In the genomic region with DNA sequence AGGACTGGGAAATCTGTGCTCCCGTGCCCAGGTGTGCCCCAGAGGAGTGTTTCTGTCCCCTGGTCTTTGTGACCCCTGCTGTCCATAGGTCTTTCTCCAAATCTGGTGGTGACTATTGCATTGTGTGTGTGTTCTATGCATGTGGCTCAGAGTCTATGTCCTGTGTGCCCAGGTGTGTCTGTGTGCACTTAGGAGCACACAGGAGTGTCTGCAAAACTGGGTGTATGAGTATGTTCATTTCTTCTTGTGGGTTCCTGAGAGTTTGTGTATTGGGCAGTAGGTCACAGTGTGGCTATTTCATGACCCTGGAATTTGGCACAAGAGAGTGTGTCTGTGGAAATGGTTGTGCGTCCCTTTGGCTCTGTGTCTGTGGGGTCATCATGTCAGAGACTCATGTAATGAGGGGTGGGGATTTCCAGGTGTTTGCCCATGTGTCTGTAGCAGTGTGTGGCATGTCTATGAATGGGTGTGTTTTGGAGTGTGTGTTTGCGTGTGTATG, we compare ENCODE assay signal across 35 cellular contexts. TPM values are rescaled to one million over a fixed set of nuclear protein-coding genes. Genes with fewer than 3 reads are reported as not detected.
DNase-seq lines count a peak whose midpoint lies in the region; ATAC-seq and TF ChIP-seq lines count a peak whose summit lies in the region.
"Had no signal": no experiment of that assay in that cellular context is flagged by ENCODE, and none has a peak within 500 bp of the region (broad histone marks: within the 10 kb centered on the region; RNA-seq: fewer than 3 reads in every experiment).

No MANE protein-coding gene starts in this region.

- ATAC-seq in GM21447 (IDR thresholded peaks at IDR 0.05; ENCODE audit: unreplicated experiment) = no peak
- ATAC-seq: A549, HCT116, left lung had no signal

- H3K4me1 ChIP-seq in iPS-15b (ENCODE audit: control insufficient read depth, insufficient read depth, low read length) (peaks cover 10% of the 10 kb centered on the region), spleen (peaks cover 15 to 85% (median 66%) of the 10 kb centered on the region in 6 donors), prostate gland (replicated peaks) (no peaks in the 10 kb centered on the region)
- H3K4me1 ChIP-seq: A549 had no signal

- TF ChIP-seq CTCF in spleen (IDR thresholded peaks at IDR 0.05 in 8 of 11, conservative IDR thresholded peaks at IDR 0.05 in 3 of 11) (no peak), prostate gland (IDR thresholded peaks at IDR 0.05) (no peak)

- H3K4me1 Mint-ChIP-seq in activated T-cell treated with anti-CD3 and anti-CD28 coated beads, Interleukin-2, amount 50 U/mL, for 24 hours (ENCODE audit: low read depth) = peaks cover 33% of the 10 kb centered on the region
- H3K4me1 Mint-ChIP-seq in activated T-helper 1 cell treated with anti-CD3 and anti-CD28 coated beads, Interleukin-12 subunit alpha, Interleukin-12 subunit beta, Interleukin-2, Interleukin-4 antibody, amounts not matched to agents 30 ng/mL and 10 ng/mL and 1 ng/mL, durations not matched to agents 14 hours and 24 hours and 36 hours (ENCODE audit: low read depth) = peaks cover 13% of the 10 kb centered on the region

- no peak overlapping the region for H3K27ac Mint-ChIP-seq in activated T-cell treated with anti-CD3 and anti-CD28 coated beads, Interleukin-2, amount 50 U/mL, for 24 hours
- H3K27ac Mint-ChIP-seq in activated T-helper 1 cell treated with anti-CD3 and anti-CD28 coated beads, Interleukin-12 subunit alpha, Interleukin-12 subunit beta, Interleukin-2, Interleukin-4 antibody, amounts not matched to agents 30 ng/mL and 10 ng/mL and 1 ng/mL, durations not matched to agents 14 hours and 24 hours and 36 hours = peak overlapping the region; percentile 5
- H3K27ac Mint-ChIP-seq: T-helper 1 cell treated with Interleukin-12 subunit alpha and Interleukin-12 subunit beta and Interleukin-4 antibody, amounts not matched to agents 30 μg/mL and 1 μg/mL, for 36 hours had no signal

- no peak for TF ChIP-seq POLR2A in spleen (IDR thresholded peaks at IDR 0.05)
- no peak for TF ChIP-seq POLR2A in prostate gland (IDR thresholded peaks at IDR 0.05)

- intact Hi-C loops in activated T-helper 1 cell treated with anti-CD3 and anti-CD28 coated beads, Interleukin-12 subunit alpha, Interleukin-12 subunit beta, Interleukin-2, Interleukin-4 antibody, amounts not matched to agents 30 ng/mL and 10 ng/mL and 1 ng/mL, durations not matched to agents 14 hours and 24 hours and 36 hours (cut with micrococcal nuclease) = no loop called here
- intact Hi-C loops in spleen (cut with DNase I; ENCODE audit: low total_unique reads) (no loop called here), prostate gland (cut with DNase I) (no loop called here)

- peak; percentile 22 for DNase-seq in activated T-cell treated with anti-CD3 and anti-CD28 coated beads, Interleukin-2, amount 50 U/mL, for 24 hours
- DNase-seq in activated T-cell treated with anti-CD3 and anti-CD28 coated beads, Interleukin-2, amount 50 U/mL, for 1 hour = no peak
- no peak for DNase-seq in activated T-helper 1 cell treated with anti-CD3 and anti-CD28 coated beads, Interleukin-12 subunit alpha, Interleukin-12 subunit beta, Interleukin-2, Interleukin-4 antibody, amounts not matched to agents 30 ng/mL and 10 ng/mL and 1 ng/mL, durations not matched to agents 14 hours and 24 hours and 36 hours (ENCODE audit: low spot score)
- peak; percentile 2 for DNase-seq in spleen
- DNase-seq in prostate gland (ENCODE audit: low spot score) = no peak
- no peak for DNase-seq in AG08395 (ENCODE audit: low spot score)
- DNase-seq: activated CD4-positive, alpha-beta T cell treated with anti-CD3 and anti-CD28 coated beads for 4 hours; activated naive CD8-positive, alpha-beta T cell treated with anti-CD3 and anti-CD28 coated beads, Interleukin-2, amount 10 ng/mL, durations not matched to agents 7 days and 5 days; Caco-2; central memory CD4-positive, alpha-beta T cell; dermis blood vessel endothelial cell; DMS79; GDM1; Karpas-422; left lung; mesenchymal stem cell; NCI-H1436; NCI-H2107; retina; small intestine; stimulated activated CD4-positive, alpha-beta T cell treated with anti-CD3 and anti-CD28 coated beads, Interleukin-1b, Interleukin-23, amount 100 ng/mL, for 48 hours; stomach had no signal

- no peaks in the 10 kb centered on the region for H3K36me3 ChIP-seq in iPS-15b (ENCODE audit: control insufficient read depth, insufficient read depth, low read length)
- H3K36me3 ChIP-seq in spleen = peaks cover 0 to 9% (median 0%) of the 10 kb centered on the region in 6 donors
- H3K36me3 ChIP-seq in prostate gland = no peaks in the 10 kb centered on the region
- H3K36me3 ChIP-seq: ascending aorta, left lung, stomach, tibial artery had no signal

- no peak overlapping the region for H3K27ac ChIP-seq in spleen
- no peak overlapping the region for H3K27ac ChIP-seq in prostate gland
- H3K27ac ChIP-seq: A549, ascending aorta, left lung, stomach, tibial artery had no signal

- no peaks in the 10 kb centered on the region for H3K9me3 ChIP-seq in iPS-15b (ENCODE audit: control insufficient read depth, insufficient read depth, low read length)
- H3K9me3 ChIP-seq in spleen = no peaks in the 10 kb centered on the region
- no peaks in the 10 kb centered on the region for H3K9me3 ChIP-seq in prostate gland
- H3K9me3 ChIP-seq: A549, ascending aorta, Caco-2, left lung, stomach, tibial artery had no signal

- H3K27me3 ChIP-seq in iPS-15b (ENCODE audit: control insufficient read depth, insufficient read depth, low read length) (peaks cover 94% of the 10 kb centered on the region), spleen (replicated peaks in 1 of 7) (peaks cover 0 to 99% (median 70%) of the 10 kb centered on the region in 7 donors), prostate gland (replicated peaks; ENCODE audit: insufficient read depth) (no peaks in the 10 kb centered on the region)

- H3K36me3 Mint-ChIP-seq in activated T-cell treated with anti-CD3 and anti-CD28 coated beads, Interleukin-2, amount 50 U/mL, for 24 hours (ENCODE audit: low read depth) = no peaks in the 10 kb centered on the region
- no peaks in the 10 kb centered on the region for H3K36me3 Mint-ChIP-seq in activated T-helper 1 cell treated with anti-CD3 and anti-CD28 coated beads, Interleukin-12 subunit alpha, Interleukin-12 subunit beta, Interleukin-2, Interleukin-4 antibody, amounts not matched to agents 30 ng/mL and 10 ng/mL and 1 ng/mL, durations not matched to agents 14 hours and 24 hours and 36 hours (ENCODE audit: low read depth)
- H3K36me3 Mint-ChIP-seq: activated naive CD8-positive, alpha-beta T cell treated with anti-CD3 and anti-CD28 coated beads, Interleukin-2, amount 10 ng/mL, durations not matched to agents 7 days and 5 days had no signal

- H3K4me3 Mint-ChIP-seq in activated T-cell treated with anti-CD3 and anti-CD28 coated beads, Interleukin-2, amount 50 U/mL, for 24 hours = no peak overlapping the region
- no peak overlapping the region for H3K4me3 Mint-ChIP-seq in activated T-helper 1 cell treated with anti-CD3 and anti-CD28 coated beads, Interleukin-12 subunit alpha, Interleukin-12 subunit beta, Interleukin-2, Interleukin-4 antibody, amounts not matched to agents 30 ng/mL and 10 ng/mL and 1 ng/mL, durations not matched to agents 14 hours and 24 hours and 36 hours
- H3K4me3 Mint-ChIP-seq: activated naive CD8-positive, alpha-beta T cell treated with anti-CD3 and anti-CD28 coated beads, Interleukin-2, amount 10 ng/mL, durations not matched to agents 7 days and 5 days; T-helper 1 cell treated with Interleukin-12 subunit alpha and Interleukin-12 subunit beta and Interleukin-4 antibody, amounts not matched to agents 30 μg/mL and 1 μg/mL, for 36 hours had no signal

- peak overlapping the region; percentile 6 for H3K4me3 ChIP-seq in iPS-15b (ENCODE audit: low read depth, low read length)
- no peak overlapping the region for H3K4me3 ChIP-seq in spleen
- no peak overlapping the region for H3K4me3 ChIP-seq in prostate gland
- H3K4me3 ChIP-seq: A549, ascending aorta, tibial artery had no signal

- H3K9ac ChIP-seq in iPS-15b (ENCODE audit: low read depth, low read length) = no peak overlapping the region

- 66 to 79% (median 73%) methylated on average over 3 of the region's 3 CpGs for WGBS in spleen, 5 donors
- 84% methylated on average over 2 of the region's 3 CpGs for WGBS in prostate gland

- no peaks in the 10 kb centered on the region for H3K9me3 Mint-ChIP-seq in activated T-cell treated with anti-CD3 and anti-CD28 coated beads, Interleukin-2, amount 50 U/mL, for 24 hours
- no peaks in the 10 kb centered on the region for H3K9me3 Mint-ChIP-seq in activated T-helper 1 cell treated with anti-CD3 and anti-CD28 coated beads, Interleukin-12 subunit alpha, Interleukin-12 subunit beta, Interleukin-2, Interleukin-4 antibody, amounts not matched to agents 30 ng/mL and 10 ng/mL and 1 ng/mL, durations not matched to agents 14 hours and 24 hours and 36 hours
- H3K9me3 Mint-ChIP-seq: activated naive CD8-positive, alpha-beta T cell treated with anti-CD3 and anti-CD28 coated beads, Interleukin-2, amount 10 ng/mL, durations not matched to agents 7 days and 5 days; T-helper 1 cell treated with Interleukin-12 subunit alpha and Interleukin-12 subunit beta and Interleukin-4 antibody, amounts not matched to agents 30 μg/mL and 1 μg/mL, for 36 hours had no signal

- H3K27me3 Mint-ChIP-seq in activated T-cell treated with anti-CD3 and anti-CD28 coated beads, Interleukin-2, amount 50 U/mL, for 24 hours = peaks cover 88% of the 10 kb centered on the region
- H3K27me3 Mint-ChIP-seq in activated T-helper 1 cell treated with anti-CD3 and anti-CD28 coated beads, Interleukin-12 subunit alpha, Interleukin-12 subunit beta, Interleukin-2, Interleukin-4 antibody, amounts not matched to agents 30 ng/mL and 10 ng/mL and 1 ng/mL, durations not matched to agents 14 hours and 24 hours and 36 hours (ENCODE audit: insufficient read depth) = peaks cover 58% of the 10 kb centered on the region

RNA-seq across cellular contexts. Expression of a gene that starts 1.2 kb away (rescaled TPM):
- 0.18 and 0.22 TPM in 2 replicates for total RNA-seq in activated T-helper 1 cell treated with anti-CD3 and anti-CD28 coated beads, Interleukin-12 subunit alpha, Interleukin-12 subunit beta, Interleukin-2, Interleukin-4 antibody, amounts not matched to agents 30 ng/mL and 10 ng/mL and 1 ng/mL, durations not matched to agents 14 hours and 24 hours and 36 hours
- total RNA-seq in spleen = 10 to 100 TPM; 14.4 to 28.6 (median 19.3) TPM
- 10 to 100 TPM in 1 of 3 donors, 1 to 10 TPM in 2; 2.2 to 11.9 (median 3.4) TPM for polyA plus RNA-seq in spleen
- total RNA-seq in prostate gland = 100 to 1,000 TPM; 181 to 275 TPM
- total RNA-seq: activated naive CD8-positive, alpha-beta T cell treated with anti-CD3 and anti-CD28 coated beads, Interleukin-2, amount 10 ng/mL, durations not matched to agents 7 days and 5 days; myocyte; OCI-LY7 had no signal

RNA-seq across cellular contexts. Expression of a gene that starts 27.5 kb away (rescaled TPM):
- total RNA-seq in activated T-helper 1 cell treated with anti-CD3 and anti-CD28 coated beads, Interleukin-12 subunit alpha, Interleukin-12 subunit beta, Interleukin-2, Interleukin-4 antibody, amounts not matched to agents 30 ng/mL and 10 ng/mL and 1 ng/mL, durations not matched to agents 14 hours and 24 hours and 36 hours = not detected in 2 replicates
- not detected for total RNA-seq in spleen
- not detected for polyA plus RNA-seq in spleen
- 1 to 10 TPM in 1 of 2 donors, not detected in 1; 3.2 TPM for total RNA-seq in prostate gland
- total RNA-seq: activated naive CD8-positive, alpha-beta T cell treated with anti-CD3 and anti-CD28 coated beads, Interleukin-2, amount 10 ng/mL, durations not matched to agents 7 days and 5 days; ascending aorta; Caco-2; dermis blood vessel endothelial cell; fibroblast of lung; left lung; myocyte; NCI-H460; OCI-LY7; omental fat pad; stomach had no signal
- polyA plus RNA-seq: A549, BJ, fibroblast of lung, small intestine, stomach had no signal

Comparison
In these comparisons a context has a peak if more than half of its experiments do, and no peak if none do; other contexts are left out.
1. DNase-seq: peak in activated T-cell treated with anti-CD3 and anti-CD28 coated beads, Interleukin-2, amount 50 U/mL, for 24 hours (single experiment) and spleen (single experiment); none in activated T-cell treated with anti-CD3 and anti-CD28 coated beads, Interleukin-2, amount 50 U/mL, for 1 hour (single experiment), activated T-helper 1 cell treated with anti-CD3 and anti-CD28 coated beads, Interleukin-12 subunit alpha, Interleukin-12 subunit beta, Interleukin-2, Interleukin-4 antibody, amounts not matched to agents 30 ng/mL and 10 ng/mL and 1 ng/mL, durations not matched to agents 14 hours and 24 hours and 36 hours (single experiment), prostate gland (single experiment) and AG08395 (single experiment).
2. RNA of a gene that starts 1.2 kb away (total RNA-seq): 181 to 275 TPM in prostate gland and 14.4 to 28.6 TPM in spleen; 0.18 to 0.22 TPM in activated T-helper 1 cell treated with anti-CD3 and anti-CD28 coated beads, Interleukin-12 subunit alpha, Interleukin-12 subunit beta, Interleukin-2, Interleukin-4 antibody, amounts not matched to agents 30 ng/mL and 10 ng/mL and 1 ng/mL, durations not matched to agents 14 hours and 24 hours and 36 hours; every median in the first group is over 10 times any median in the second.